In genomic region chr15:55337160-55337559, GRCh38 we compare ENCODE assay signal across 31 cellular contexts.
"Had no signal": no experiment of that assay in that cellular context is flagged by ENCODE, and none has a peak within 500 bp of the region (broad histone marks: within the 10 kb centered on the region; RNA-seq: fewer than 3 reads in every experiment).

No MANE protein-coding gene starts in this region.

- H3K27ac ChIP-seq: ascending aorta, breast epithelium, epithelial cell of prostate, esophagus squamous epithelium, WERI-Rb-1 had no signal

- H3K4me1 Mint-ChIP-seq: activated B cell treated with CpG ODN at 0.5 μM for 24 hours; activated naive CD4-positive, alpha-beta T cell treated with anti-CD3 and anti-CD28 coated beads, Interleukin-2, amount 10 ng/mL, durations not matched to agents 7 days and 5 days; activated naive CD8-positive, alpha-beta T cell treated with anti-CD3 and anti-CD28 coated beads, Interleukin-2, amount 10 ng/mL, durations not matched to agents 7 days and 5 days; brain; T-helper 17 cell had no signal

- DNase-seq: activated B cell treated with CpG ODN at 0.5 μM for 24 hours; activated CD4-positive, alpha-beta T cell treated with anti-CD3 and anti-CD28 coated beads for 48 hours; activated CD4-positive, alpha-beta T cell treated with anti-CD3 and anti-CD28 coated beads, Interleukin-2, amount 50 U/mL, for 1 hour; activated CD4-positive, alpha-beta T cell treated with anti-CD3 and anti-CD28 coated beads, Interleukin-2, amount 50 U/mL, for 48 hours; activated CD8-positive, alpha-beta memory T cell treated with anti-CD3 and anti-CD28 coated beads for 24 hours; activated CD8-positive, alpha-beta T cell treated with anti-CD3 and anti-CD28 coated beads for 36 hours; activated gamma-delta T cell; activated naive CD4-positive, alpha-beta T cell; activated naive CD4-positive, alpha-beta T cell treated with anti-CD3 and anti-CD28 coated beads, Interleukin-2, amount 10 ng/mL, durations not matched to agents 7 days and 5 days; activated naive CD8-positive, alpha-beta T cell treated with anti-CD3 and anti-CD28 coated beads, Interleukin-2, amount 10 ng/mL, durations not matched to agents 7 days and 5 days; activated T-cell treated with anti-CD3 and anti-CD28 coated beads, Interleukin-2, amount 50 U/mL, for 4 hours; cortex of kidney; dermis blood vessel endothelial cell; effector CD4-positive, alpha-beta T cell; effector memory CD8-positive, alpha-beta T cell; esophagus squamous epithelium; foreskin fibroblast; head of caudate nucleus; T-helper 1 cell; T-helper 17 cell; T1000; WERI-Rb-1 had no signal

- H3K27ac Mint-ChIP-seq: activated B cell treated with CpG ODN at 0.5 μM for 24 hours; activated CD8-positive, alpha-beta T cell treated with anti-CD3 and anti-CD28 coated beads for 36 hours; activated naive CD4-positive, alpha-beta T cell treated with anti-CD3 and anti-CD28 coated beads, Interleukin-2, amount 10 ng/mL, durations not matched to agents 7 days and 5 days; activated naive CD4-positive, alpha-beta T cell treated with anti-CD3 and anti-CD28 coated beads, Interleukin-2, amount 50 U/mL, for 72 hours; activated naive CD8-positive, alpha-beta T cell treated with anti-CD3 and anti-CD28 coated beads, Interleukin-2, amount 10 ng/mL, durations not matched to agents 7 days and 5 days; activated T-helper 1 cell treated with anti-CD3 and anti-CD28 coated beads, Interleukin-12 subunit alpha, Interleukin-12 subunit beta, Interleukin-2, Interleukin-4 antibody, amounts not matched to agents 30 ng/mL and 10 ng/mL and 1 ng/mL, durations not matched to agents 14 hours and 24 hours and 36 hours; brain; T-helper 17 cell; T-helper 2 cell treated with Interferon-gamma antibody and Interleukin-4, amounts not matched to agents 5 μg/mL and 100 μg/mL, for 36 hours had no signal

- H3K4me1 ChIP-seq: breast epithelium, esophagus squamous epithelium had no signal

- H3K9me3 ChIP-seq: ascending aorta, breast epithelium, esophagus squamous epithelium had no signal

- H3K4me3 ChIP-seq: ascending aorta, breast epithelium, esophagus squamous epithelium had no signal

- H3K9me3 Mint-ChIP-seq: activated B cell treated with CpG ODN at 0.5 μM for 24 hours; activated CD8-positive, alpha-beta T cell treated with anti-CD3 and anti-CD28 coated beads for 36 hours; activated naive CD4-positive, alpha-beta T cell treated with anti-CD3 and anti-CD28 coated beads, Interleukin-2, amount 10 ng/mL, durations not matched to agents 7 days and 5 days; activated naive CD4-positive, alpha-beta T cell treated with anti-CD3 and anti-CD28 coated beads, Interleukin-2, amount 50 U/mL, for 72 hours; activated naive CD8-positive, alpha-beta T cell treated with anti-CD3 and anti-CD28 coated beads, Interleukin-2, amount 10 ng/mL, durations not matched to agents 7 days and 5 days; activated T-cell treated with anti-CD3 and anti-CD28 coated beads, Interleukin-2, amount 50 U/mL, for 4 hours; activated T-helper 1 cell treated with anti-CD3 and anti-CD28 coated beads, Interleukin-12 subunit alpha, Interleukin-12 subunit beta, Interleukin-2, Interleukin-4 antibody, amounts not matched to agents 30 ng/mL and 10 ng/mL and 1 ng/mL, durations not matched to agents 14 hours and 24 hours and 36 hours; brain; central memory CD8-positive, alpha-beta T cell; effector memory CD8-positive, alpha-beta T cell; T-helper 2 cell treated with Interferon-gamma antibody and Interleukin-4, amounts not matched to agents 5 μg/mL and 100 μg/mL, for 36 hours had no signal

- H3K4me3 Mint-ChIP-seq: activated B cell treated with CpG ODN at 0.5 μM for 24 hours; activated CD8-positive, alpha-beta T cell treated with anti-CD3 and anti-CD28 coated beads for 36 hours; activated naive CD4-positive, alpha-beta T cell treated with anti-CD3 and anti-CD28 coated beads, Interleukin-2, amount 10 ng/mL, durations not matched to agents 7 days and 5 days; activated naive CD8-positive, alpha-beta T cell treated with anti-CD3 and anti-CD28 coated beads, Interleukin-2, amount 10 ng/mL, durations not matched to agents 7 days and 5 days; activated T-cell treated with anti-CD3 and anti-CD28 coated beads, Interleukin-2, amount 50 U/mL, for 4 hours; activated T-helper 1 cell treated with anti-CD3 and anti-CD28 coated beads, Interleukin-12 subunit alpha, Interleukin-12 subunit beta, Interleukin-2, Interleukin-4 antibody, amounts not matched to agents 30 ng/mL and 10 ng/mL and 1 ng/mL, durations not matched to agents 14 hours and 24 hours and 36 hours; brain; central memory CD8-positive, alpha-beta T cell; effector memory CD8-positive, alpha-beta T cell; T-helper 17 cell; T-helper 2 cell treated with Interferon-gamma antibody and Interleukin-4, amounts not matched to agents 5 μg/mL and 100 μg/mL, for 36 hours had no signal

- H3K27me3 ChIP-seq: ascending aorta, breast epithelium, esophagus squamous epithelium had no signal

- H3K27me3 Mint-ChIP-seq: activated B cell treated with CpG ODN at 0.5 μM for 24 hours; activated CD8-positive, alpha-beta T cell treated with anti-CD3 and anti-CD28 coated beads for 36 hours; activated naive CD4-positive, alpha-beta T cell treated with anti-CD3 and anti-CD28 coated beads, Interleukin-2, amount 10 ng/mL, durations not matched to agents 7 days and 5 days; activated naive CD8-positive, alpha-beta T cell treated with anti-CD3 and anti-CD28 coated beads, Interleukin-2, amount 10 ng/mL, durations not matched to agents 7 days and 5 days; brain; central memory CD8-positive, alpha-beta T cell; effector memory CD8-positive, alpha-beta T cell; T-helper 17 cell had no signal

- H3K36me3 ChIP-seq: WERI-Rb-1 had no signal

- ATAC-seq: activated CD4-positive, CD25-positive, alpha-beta regulatory T cell treated with anti-CD3 and anti-CD28 coated beads, Interleukin-2, amount 50 U/mL, for 24 hours; activated CD8-positive, alpha-beta T cell treated with anti-CD3 and anti-CD28 coated beads for 36 hours; activated naive CD4-positive, alpha-beta T cell treated with anti-CD3 and anti-CD28 coated beads, Interleukin-2, amount 50 U/mL, for 72 hours; activated T-cell treated with anti-CD3 and anti-CD28 coated beads, Interleukin-2, amount 50 U/mL, for 4 hours; effector memory CD8-positive, alpha-beta T cell; T-helper 17 cell had no signal
